In the genomic region with DNA sequence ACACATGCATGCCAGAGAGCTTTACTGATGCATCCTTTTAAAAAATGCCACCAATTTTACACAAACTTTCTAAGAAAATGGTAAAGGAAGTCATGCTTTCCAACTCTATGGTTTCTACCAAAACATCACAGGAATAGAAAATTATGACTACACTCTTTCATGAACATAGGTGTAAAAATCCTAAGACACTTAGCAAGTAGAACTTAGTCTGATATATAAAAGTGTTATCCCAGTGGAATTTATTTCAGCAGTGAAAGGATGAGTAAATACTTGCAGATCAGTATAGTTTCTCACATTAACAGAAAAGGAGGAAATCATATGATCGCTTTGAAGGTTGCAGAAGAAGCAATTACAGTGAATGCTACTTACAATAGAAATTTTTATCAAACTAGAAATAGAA, we compare ENCODE assay signal across 15 cellular contexts.
"Had no signal": no experiment of that assay in that cellular context is flagged by ENCODE, and none has a peak within 500 bp of the region (broad histone marks: within the 10 kb centered on the region; RNA-seq: fewer than 3 reads in every experiment).

No MANE protein-coding gene starts in this region.

- H3K27me3 ChIP-seq: neural progenitor cell, stomach, vagina had no signal

- H3K4me2 ChIP-seq: neural progenitor cell had no signal

- FAIRE-seq: TTC549 had no signal

- H3K9me3 Mint-ChIP-seq: memory B cell, neural progenitor cell, WTC11 had no signal

- H3K36me3 ChIP-seq: neural progenitor cell, stomach, vagina had no signal

- H3K27ac ChIP-seq: neural progenitor cell, psoas muscle, stomach, vagina had no signal

- H2AFZ ChIP-seq: neural progenitor cell had no signal

- H3K4me3 ChIP-seq: neural progenitor cell, psoas muscle, stomach, vagina had no signal

- H3K4me1 ChIP-seq: neural progenitor cell, psoas muscle, stomach, vagina had no signal

- H3K4me3 Mint-ChIP-seq: activated CD4-positive, alpha-beta T cell treated with anti-CD3 and anti-CD28 coated beads, Interleukin-2, amount 10 ng/mL, durations not matched to agents 7 days and 5 days; memory B cell; neural progenitor cell; T-helper 17 cell; WTC11 had no signal

- H3K27ac Mint-ChIP-seq: activated CD4-positive, alpha-beta T cell treated with anti-CD3 and anti-CD28 coated beads, Interleukin-2, amount 10 ng/mL, durations not matched to agents 7 days and 5 days; memory B cell; neural progenitor cell; T-helper 17 cell; WTC11 had no signal

- H3K9ac ChIP-seq: neural progenitor cell had no signal

- DNase-seq: activated CD4-positive, alpha-beta T cell treated with anti-CD3 and anti-CD28 coated beads, Interleukin-2, amount 10 ng/mL, durations not matched to agents 7 days and 5 days; activated naive CD4-positive, alpha-beta T cell treated with anti-CD3 and anti-CD28 coated beads, Interleukin-2, amount 50 U/mL, for 16 hours; amniotic stem cell; foreskin fibroblast; psoas muscle; right cardiac atrium; stimulated activated CD4-positive, alpha-beta T cell treated with anti-CD3 and anti-CD28 coated beads, Interleukin-2, amount 100 ng/mL, for 24 hours; stomach; T-helper 17 cell; trophoblast cell had no signal

- H3K36me3 Mint-ChIP-seq: neural progenitor cell, WTC11 had no signal

- ATAC-seq: psoas muscle, right cardiac atrium, T-helper 17 cell, WTC11 had no signal

- H3K9me3 ChIP-seq: psoas muscle, stomach, vagina had no signal

- H3K4me1 Mint-ChIP-seq: neural progenitor cell, WTC11 had no signal

- H3K27me3 Mint-ChIP-seq: activated CD4-positive, alpha-beta T cell treated with anti-CD3 and anti-CD28 coated beads, Interleukin-2, amount 10 ng/mL, durations not matched to agents 7 days and 5 days; memory B cell; T-helper 17 cell had no signal
